Comparison of ENCODE assay signal across 20 cellular contexts in genomic region chr11:120867988-120868387, GRCh38.
DNase-seq lines count a peak whose midpoint lies in the region; ATAC-seq and TF ChIP-seq lines count a peak whose summit lies in the region.
"Had no signal": no experiment of that assay in that cellular context is flagged by ENCODE, and none has a peak within 500 bp of the region (broad histone marks: within the 10 kb centered on the region; RNA-seq: fewer than 3 reads in every experiment).

No MANE protein-coding gene starts in this region.

- no peaks in the 10 kb centered on the region for H3K79me2 ChIP-seq in GM23248 (ENCODE audit: insufficient read depth)

- in situ Hi-C loops in GM23248 (cut with MboI): no loop called here

- no peaks in the 10 kb centered on the region for H3K36me3 Mint-ChIP-seq in activated T-helper 2 cell treated with anti-CD3 and anti-CD28 coated beads, Interferon-gamma antibody, Interleukin-2, Interleukin-4, amounts not matched to agents 10 μg/mL and 5 μg/mL and 100 μg/mL, durations not matched to agents 14 hours and 24 hours and 36 hours (ENCODE audit: low read depth)
- H3K36me3 Mint-ChIP-seq: CD14-positive monocyte; CD8-positive, alpha-beta memory T cell had no signal

- CTCF ChIA-PET in RWPE1 (lab: Yijun Ruan, JAX): interaction anchor here (0.6 to 0.9 kb wide), 2 partner anchors 160 to 528 kb away, joined by 3 to 4 read pairs; no protein-coding TSS in a partner anchor

- TF ChIP-seq CTCF in RWPE1 (conservative IDR thresholded peaks at IDR 0.05; ENCODE audit: low read depth) (no peak), epithelial cell of esophagus (IDR thresholded peaks at IDR 0.05; ENCODE audit: insufficient read depth, low read depth, low read length, missing control alignments) (no peak)

- no peak overlapping the region for H3K27ac Mint-ChIP-seq in activated T-helper 2 cell treated with anti-CD3 and anti-CD28 coated beads, Interferon-gamma antibody, Interleukin-2, Interleukin-4, amounts not matched to agents 10 μg/mL and 5 μg/mL and 100 μg/mL, durations not matched to agents 14 hours and 24 hours and 36 hours
- H3K27ac Mint-ChIP-seq: H9 had no signal

- H3K4me3 ChIP-seq in GM23248: no peak overlapping the region
- H3K4me3 ChIP-seq in epithelial cell of esophagus (ENCODE audit: low read length): no peak overlapping the region
- H3K4me3 ChIP-seq: A549, SK-N-MC had no signal

- no peaks in the 10 kb centered on the region for H3K4me1 Mint-ChIP-seq in activated T-helper 2 cell treated with anti-CD3 and anti-CD28 coated beads, Interferon-gamma antibody, Interleukin-2, Interleukin-4, amounts not matched to agents 10 μg/mL and 5 μg/mL and 100 μg/mL, durations not matched to agents 14 hours and 24 hours and 36 hours (ENCODE audit: low read depth)
- H3K4me1 Mint-ChIP-seq: CD14-positive monocyte had no signal

- no peaks in the 10 kb centered on the region for H3K36me3 ChIP-seq in GM23248 (ENCODE audit: low read depth)

- H3K9me3 Mint-ChIP-seq in activated T-helper 2 cell treated with anti-CD3 and anti-CD28 coated beads, Interferon-gamma antibody, Interleukin-2, Interleukin-4, amounts not matched to agents 10 μg/mL and 5 μg/mL and 100 μg/mL, durations not matched to agents 14 hours and 24 hours and 36 hours: no peaks in the 10 kb centered on the region
- H3K9me3 Mint-ChIP-seq: CD8-positive, alpha-beta memory T cell; H9 had no signal

- no peaks in the 10 kb centered on the region for H3K9me3 ChIP-seq in GM23248 (ENCODE audit: low read depth)
- H3K9me3 ChIP-seq: A549 had no signal

- no peak for ATAC-seq in HG03460 (IDR thresholded peaks at IDR 0.05; ENCODE audit: unreplicated experiment)
- ATAC-seq: A549, Panc1 had no signal

- DNase-seq in GM23248: peak; percentile 35
- peak; percentile 23 for DNase-seq in RWPE1 (ENCODE audit: low spot score)
- peak; percentile 11 for DNase-seq in epithelial cell of esophagus (ENCODE audit: low read depth)
- no peak for DNase-seq in activated T-helper 2 cell treated with anti-CD3 and anti-CD28 coated beads, Interferon-gamma antibody, Interleukin-2, Interleukin-4, amounts not matched to agents 10 μg/mL and 5 μg/mL and 100 μg/mL, durations not matched to agents 14 hours and 24 hours and 36 hours (ENCODE audit: low spot score)
- DNase-seq in NCI-H526 treated with DMSO at 0.1 percent for 48 hours (lab: John Stamatoyannopoulos, UW): no peak
- DNase-seq in UCSD-AML1 (lab: John Stamatoyannopoulos, UW; ENCODE audit: unreplicated experiment): no peak
- DNase-seq: Calu3; CD8-positive, alpha-beta memory T cell; IMR-90; KG1; MM.1S; NCI-H2029; NCI-H446 treated with DMSO at 0.1 percent for 48 hours; SIG-M5 had no signal

- H3K27ac ChIP-seq in GM23248: no peak overlapping the region
- H3K27ac ChIP-seq in RWPE1: no peak overlapping the region
- H3K27ac ChIP-seq: A549, SK-N-MC had no signal

- peaks cover 16% of the 10 kb centered on the region; the same call in 1 of the 2 replicates for H3K27me3 ChIP-seq in GM23248 (replicated peaks; ENCODE audit: insufficient read depth)

- H3K27me3 Mint-ChIP-seq in activated T-helper 2 cell treated with anti-CD3 and anti-CD28 coated beads, Interferon-gamma antibody, Interleukin-2, Interleukin-4, amounts not matched to agents 10 μg/mL and 5 μg/mL and 100 μg/mL, durations not matched to agents 14 hours and 24 hours and 36 hours (ENCODE audit: low read depth): peaks cover 10% of the 10 kb centered on the region

- intact Hi-C loops in activated T-helper 2 cell treated with anti-CD3 and anti-CD28 coated beads, Interferon-gamma antibody, Interleukin-2, Interleukin-4, amounts not matched to agents 10 μg/mL and 5 μg/mL and 100 μg/mL, durations not matched to agents 14 hours and 24 hours and 36 hours (cut with micrococcal nuclease): no loop called here

- H3K4me2 ChIP-seq in GM23248 (ENCODE audit: unreplicated experiment): no peak overlapping the region
- H3K4me2 ChIP-seq: A549 had no signal

- no peaks in the 10 kb centered on the region for H4K20me1 ChIP-seq in GM23248 (ENCODE audit: insufficient read depth)

- WGBS in GM23248 (ENCODE audit: low coverage in 1 of 2, low lambda C conversion rate in 2 of 2, missing lambda C conversion rate in 2 of 2), 2 experiments: 2 to 4% methylated on average over 3 of the region's 3 CpGs

- no peak overlapping the region for H3K4me3 Mint-ChIP-seq in activated T-helper 2 cell treated with anti-CD3 and anti-CD28 coated beads, Interferon-gamma antibody, Interleukin-2, Interleukin-4, amounts not matched to agents 10 μg/mL and 5 μg/mL and 100 μg/mL, durations not matched to agents 14 hours and 24 hours and 36 hours (ENCODE audit: low read depth)
- H3K4me3 Mint-ChIP-seq: CD14-positive monocyte, H9 had no signal

- no peak overlapping the region for H3K9ac ChIP-seq in GM23248

- H3K9me2 ChIP-seq in GM23248 (ENCODE audit: insufficient read depth): no peaks in the 10 kb centered on the region

- H3K4me1 ChIP-seq in GM23248 (ENCODE audit: insufficient read depth): peaks cover 4% of the 10 kb centered on the region; the same call in 1 of the 2 replicates
- H3K4me1 ChIP-seq: A549 had no signal

- no peak overlapping the region for H2AFZ ChIP-seq in GM23248

- POLR2A ChIA-PET in RWPE1 (lab: Yijun Ruan, JAX; ENCODE audit: low non-redundant PET): no interaction called here

- H3F3A ChIP-seq in GM23248 (ENCODE audit: insufficient read depth): no peaks in the 10 kb centered on the region

Comparison
In these comparisons a context has a peak if more than half of its experiments do, and no peak if none do; other contexts are left out.
1. DNase-seq: peak in GM23248 (single experiment), RWPE1 (single experiment) and epithelial cell of esophagus (single experiment); none in activated T-helper 2 cell treated with anti-CD3 and anti-CD28 coated beads, Interferon-gamma antibody, Interleukin-2, Interleukin-4, amounts not matched to agents 10 μg/mL and 5 μg/mL and 100 μg/mL, durations not matched to agents 14 hours and 24 hours and 36 hours (single experiment), NCI-H526 treated with DMSO at 0.1 percent for 48 hours (single experiment) and UCSD-AML1 (single experiment).